In the genomic region with DNA sequence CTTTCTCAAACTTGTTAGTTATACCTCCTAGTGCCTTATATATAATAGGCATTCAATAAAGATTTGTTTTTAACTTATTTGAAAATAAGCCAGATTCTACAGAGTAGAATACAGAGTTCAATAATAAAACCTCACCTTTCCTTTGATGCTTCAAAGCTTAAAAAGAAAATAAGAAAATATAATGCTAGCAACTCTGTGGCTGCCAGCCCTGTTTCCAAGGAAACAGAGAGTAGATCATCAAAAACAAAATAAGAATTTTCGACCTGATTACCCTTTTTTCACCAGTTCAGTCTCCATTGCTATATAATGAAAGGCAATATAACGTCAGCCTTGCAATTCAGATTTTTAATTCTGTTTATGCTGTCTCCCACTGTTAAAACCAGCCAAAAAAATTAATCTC, we compare ENCODE assay signal across 2 cellular contexts.
TF ChIP-seq lines count a peak whose summit lies in the region.

No MANE protein-coding gene starts in this region.

TF ChIP-seq in SK-N-SH, 30 proteins besides CTCF, POLR2A, EP300 and RAD21 (continued from another document):
- TF ChIP-seq, protein P1, sequence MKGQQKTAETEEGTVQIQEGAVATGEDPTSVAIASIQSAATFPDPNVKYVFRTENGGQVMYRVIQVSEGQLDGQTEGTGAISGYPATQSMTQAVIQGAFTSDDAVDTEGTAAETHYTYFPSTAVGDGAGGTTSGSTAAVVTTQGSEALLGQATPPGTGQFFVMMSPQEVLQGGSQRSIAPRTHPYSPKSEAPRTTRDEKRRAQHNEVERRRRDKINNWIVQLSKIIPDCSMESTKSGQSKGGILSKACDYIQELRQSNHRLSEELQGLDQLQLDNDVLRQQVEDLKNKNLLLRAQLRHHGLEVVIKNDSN (IDR thresholded peaks at IDR 0.05; ENCODE audit: borderline replicate concordance, low read depth), result no peak
- no peak for TF ChIP-seq FOXM1 (IDR thresholded peaks at IDR 0.05; ENCODE audit: low read depth)
- TF ChIP-seq, protein P2, sequence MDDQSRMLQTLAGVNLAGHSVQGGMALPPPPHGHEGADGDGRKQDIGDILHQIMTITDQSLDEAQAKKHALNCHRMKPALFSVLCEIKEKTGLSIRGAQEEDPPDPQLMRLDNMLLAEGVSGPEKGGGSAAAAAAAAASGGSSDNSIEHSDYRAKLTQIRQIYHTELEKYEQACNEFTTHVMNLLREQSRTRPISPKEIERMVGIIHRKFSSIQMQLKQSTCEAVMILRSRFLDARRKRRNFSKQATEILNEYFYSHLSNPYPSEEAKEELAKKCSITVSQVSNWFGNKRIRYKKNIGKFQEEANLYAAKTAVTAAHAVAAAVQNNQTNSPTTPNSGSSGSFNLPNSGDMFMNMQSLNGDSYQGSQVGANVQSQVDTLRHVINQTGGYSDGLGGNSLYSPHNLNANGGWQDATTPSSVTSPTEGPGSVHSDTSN (IDR thresholded peaks at IDR 0.05), result no peak
- TF ChIP-seq RCOR1 (IDR thresholded peaks at IDR 0.05; ENCODE audit: low read length), result no peak
- no peak for TF ChIP-seq TCF12 (IDR thresholded peaks at IDR 0.05)
- no peak for TF ChIP-seq TAF1 (IDR thresholded peaks at IDR 0.05; ENCODE audit: borderline replicate concordance, low read depth, low read length)
- no peak for TF ChIP-seq GATA2 (CRISPR knock-in tag; IDR thresholded peaks at IDR 0.05)
- TF ChIP-seq EZH2phosphoT487 (IDR thresholded peaks at IDR 0.05; ENCODE audit: borderline replicate concordance, low read depth), result no peak
- no peak for TF ChIP-seq SMC3 (IDR thresholded peaks at IDR 0.05; ENCODE audit: low read depth, low read length)
- no peak for TF ChIP-seq JUND (IDR thresholded peaks at IDR 0.05)
- TF ChIP-seq, protein P3, sequence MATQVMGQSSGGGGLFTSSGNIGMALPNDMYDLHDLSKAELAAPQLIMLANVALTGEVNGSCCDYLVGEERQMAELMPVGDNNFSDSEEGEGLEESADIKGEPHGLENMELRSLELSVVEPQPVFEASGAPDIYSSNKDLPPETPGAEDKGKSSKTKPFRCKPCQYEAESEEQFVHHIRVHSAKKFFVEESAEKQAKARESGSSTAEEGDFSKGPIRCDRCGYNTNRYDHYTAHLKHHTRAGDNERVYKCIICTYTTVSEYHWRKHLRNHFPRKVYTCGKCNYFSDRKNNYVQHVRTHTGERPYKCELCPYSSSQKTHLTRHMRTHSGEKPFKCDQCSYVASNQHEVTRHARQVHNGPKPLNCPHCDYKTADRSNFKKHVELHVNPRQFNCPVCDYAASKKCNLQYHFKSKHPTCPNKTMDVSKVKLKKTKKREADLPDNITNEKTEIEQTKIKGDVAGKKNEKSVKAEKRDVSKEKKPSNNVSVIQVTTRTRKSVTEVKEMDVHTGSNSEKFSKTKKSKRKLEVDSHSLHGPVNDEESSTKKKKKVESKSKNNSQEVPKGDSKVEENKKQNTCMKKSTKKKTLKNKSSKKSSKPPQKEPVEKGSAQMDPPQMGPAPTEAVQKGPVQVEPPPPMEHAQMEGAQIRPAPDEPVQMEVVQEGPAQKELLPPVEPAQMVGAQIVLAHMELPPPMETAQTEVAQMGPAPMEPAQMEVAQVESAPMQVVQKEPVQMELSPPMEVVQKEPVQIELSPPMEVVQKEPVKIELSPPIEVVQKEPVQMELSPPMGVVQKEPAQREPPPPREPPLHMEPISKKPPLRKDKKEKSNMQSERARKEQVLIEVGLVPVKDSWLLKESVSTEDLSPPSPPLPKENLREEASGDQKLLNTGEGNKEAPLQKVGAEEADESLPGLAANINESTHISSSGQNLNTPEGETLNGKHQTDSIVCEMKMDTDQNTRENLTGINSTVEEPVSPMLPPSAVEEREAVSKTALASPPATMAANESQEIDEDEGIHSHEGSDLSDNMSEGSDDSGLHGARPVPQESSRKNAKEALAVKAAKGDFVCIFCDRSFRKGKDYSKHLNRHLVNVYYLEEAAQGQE (IDR thresholded peaks at IDR 0.05; ENCODE audit: low read depth, low read length), result no peak
- TF ChIP-seq FOXJ3 (CRISPR knock-in tag; IDR thresholded peaks at IDR 0.05), result no peak
- TF ChIP-seq GABPA (IDR thresholded peaks at IDR 0.05; ENCODE audit: low read depth), result no peak
- no peak for TF ChIP-seq TEAD4 (IDR thresholded peaks at IDR 0.05; ENCODE audit: borderline replicate concordance, insufficient read depth)
- TF ChIP-seq, protein P4, sequence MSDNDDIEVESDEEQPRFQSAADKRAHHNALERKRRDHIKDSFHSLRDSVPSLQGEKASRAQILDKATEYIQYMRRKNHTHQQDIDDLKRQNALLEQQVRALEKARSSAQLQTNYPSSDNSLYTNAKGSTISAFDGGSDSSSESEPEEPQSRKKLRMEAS (IDR thresholded peaks at IDR 0.05; ENCODE audit: low read depth), result no peak
TF ChIP-seq in SK-N-SH: peak in this region for 0.

TF ChIP-seq in SK-N-SH treated with all-trans-retinoic acid at 6 μM for 48 hours, 23 proteins besides CTCF, POLR2A, EP300 and RAD21 (continued from another document):
- TF ChIP-seq, protein P5, sequence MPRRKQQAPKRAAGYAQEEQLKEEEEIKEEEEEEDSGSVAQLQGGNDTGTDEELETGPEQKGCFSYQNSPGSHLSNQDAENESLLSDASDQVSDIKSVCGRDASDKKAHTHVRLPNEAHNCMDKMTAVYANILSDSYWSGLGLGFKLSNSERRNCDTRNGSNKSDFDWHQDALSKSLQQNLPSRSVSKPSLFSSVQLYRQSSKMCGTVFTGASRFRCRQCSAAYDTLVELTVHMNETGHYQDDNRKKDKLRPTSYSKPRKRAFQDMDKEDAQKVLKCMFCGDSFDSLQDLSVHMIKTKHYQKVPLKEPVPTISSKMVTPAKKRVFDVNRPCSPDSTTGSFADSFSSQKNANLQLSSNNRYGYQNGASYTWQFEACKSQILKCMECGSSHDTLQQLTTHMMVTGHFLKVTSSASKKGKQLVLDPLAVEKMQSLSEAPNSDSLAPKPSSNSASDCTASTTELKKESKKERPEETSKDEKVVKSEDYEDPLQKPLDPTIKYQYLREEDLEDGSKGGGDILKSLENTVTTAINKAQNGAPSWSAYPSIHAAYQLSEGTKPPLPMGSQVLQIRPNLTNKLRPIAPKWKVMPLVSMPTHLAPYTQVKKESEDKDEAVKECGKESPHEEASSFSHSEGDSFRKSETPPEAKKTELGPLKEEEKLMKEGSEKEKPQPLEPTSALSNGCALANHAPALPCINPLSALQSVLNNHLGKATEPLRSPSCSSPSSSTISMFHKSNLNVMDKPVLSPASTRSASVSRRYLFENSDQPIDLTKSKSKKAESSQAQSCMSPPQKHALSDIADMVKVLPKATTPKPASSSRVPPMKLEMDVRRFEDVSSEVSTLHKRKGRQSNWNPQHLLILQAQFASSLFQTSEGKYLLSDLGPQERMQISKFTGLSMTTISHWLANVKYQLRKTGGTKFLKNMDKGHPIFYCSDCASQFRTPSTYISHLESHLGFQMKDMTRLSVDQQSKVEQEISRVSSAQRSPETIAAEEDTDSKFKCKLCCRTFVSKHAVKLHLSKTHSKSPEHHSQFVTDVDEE (CRISPR knock-in tag; IDR thresholded peaks at IDR 0.05), result no peak
- TF ChIP-seq ZNF565 (CRISPR knock-in tag; conservative IDR thresholded peaks at IDR 0.05; ENCODE audit: low read depth), result no peak
- TF ChIP-seq, protein P6, sequence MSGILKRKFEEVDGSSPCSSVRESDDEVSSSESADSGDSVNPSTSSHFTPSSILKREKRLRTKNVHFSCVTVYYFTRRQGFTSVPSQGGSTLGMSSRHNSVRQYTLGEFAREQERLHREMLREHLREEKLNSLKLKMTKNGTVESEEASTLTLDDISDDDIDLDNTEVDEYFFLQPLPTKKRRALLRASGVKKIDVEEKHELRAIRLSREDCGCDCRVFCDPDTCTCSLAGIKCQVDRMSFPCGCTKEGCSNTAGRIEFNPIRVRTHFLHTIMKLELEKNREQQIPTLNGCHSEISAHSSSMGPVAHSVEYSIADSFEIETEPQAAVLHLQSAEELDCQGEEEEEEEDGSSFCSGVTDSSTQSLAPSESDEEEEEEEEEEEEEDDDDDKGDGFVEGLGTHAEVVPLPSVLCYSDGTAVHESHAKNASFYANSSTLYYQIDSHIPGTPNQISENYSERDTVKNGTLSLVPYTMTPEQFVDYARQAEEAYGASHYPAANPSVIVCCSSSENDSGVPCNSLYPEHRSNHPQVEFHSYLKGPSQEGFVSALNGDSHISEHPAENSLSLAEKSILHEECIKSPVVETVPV (CRISPR knock-in tag; IDR thresholded peaks at IDR 0.05), result no peak
- TF ChIP-seq CSDC2 (CRISPR knock-in tag; IDR thresholded peaks at IDR 0.05), result no peak
- no peak for TF ChIP-seq PPARA (CRISPR knock-in tag; IDR thresholded peaks at IDR 0.05; ENCODE audit: borderline replicate concordance)
- no peak for TF ChIP-seq TCF4 (CRISPR knock-in tag; IDR thresholded peaks at IDR 0.05; ENCODE audit: borderline replicate concordance)
- no peak for TF ChIP-seq ISL1 (CRISPR knock-in tag; IDR thresholded peaks at IDR 0.05)
- no peak for TF ChIP-seq GLIS3 (CRISPR knock-in tag; IDR thresholded peaks at IDR 0.05)
- no peak for TF ChIP-seq ARNTL (CRISPR knock-in tag; IDR thresholded peaks at IDR 0.05; ENCODE audit: borderline replicate concordance, low read depth)
- TF ChIP-seq ZNF8 (CRISPR knock-in tag; IDR thresholded peaks at IDR 0.05), result no peak
- no peak for TF ChIP-seq ZFP3 (CRISPR knock-in tag; IDR thresholded peaks at IDR 0.05)
- TF ChIP-seq, protein P7, sequence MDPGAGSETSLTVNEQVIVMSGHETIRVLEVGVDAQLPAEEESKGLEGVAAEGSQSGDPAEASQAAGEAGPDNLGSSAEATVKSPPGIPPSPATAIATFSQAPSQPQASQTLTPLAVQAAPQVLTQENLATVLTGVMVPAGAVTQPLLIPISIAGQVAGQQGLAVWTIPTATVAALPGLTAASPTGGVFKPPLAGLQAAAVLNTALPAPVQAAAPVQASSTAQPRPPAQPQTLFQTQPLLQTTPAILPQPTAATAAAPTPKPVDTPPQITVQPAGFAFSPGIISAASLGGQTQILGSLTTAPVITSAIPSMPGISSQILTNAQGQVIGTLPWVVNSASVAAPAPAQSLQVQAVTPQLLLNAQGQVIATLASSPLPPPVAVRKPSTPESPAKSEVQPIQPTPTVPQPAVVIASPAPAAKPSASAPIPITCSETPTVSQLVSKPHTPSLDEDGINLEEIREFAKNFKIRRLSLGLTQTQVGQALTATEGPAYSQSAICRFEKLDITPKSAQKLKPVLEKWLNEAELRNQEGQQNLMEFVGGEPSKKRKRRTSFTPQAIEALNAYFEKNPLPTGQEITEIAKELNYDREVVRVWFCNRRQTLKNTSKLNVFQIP (CRISPR knock-in tag; IDR thresholded peaks at IDR 0.05; ENCODE audit: borderline replicate concordance, low read depth), result no peak
- TF ChIP-seq RARB (CRISPR knock-in tag; IDR thresholded peaks at IDR 0.05), result no peak
- TF ChIP-seq SNAI2 (CRISPR knock-in tag; IDR thresholded peaks at IDR 0.05), result no peak
- no peak for TF ChIP-seq BACH2 (CRISPR knock-in tag; IDR thresholded peaks at IDR 0.05; ENCODE audit: borderline replicate concordance)
